ENCODE assay signal across 1 cellular context in genomic region chrX:40107291-40108083, GRCh38.
A peak's percentile ranks its signal among the peaks of the same experiment; 100 is the strongest.
TF ChIP-seq lines count a peak whose summit lies in the region.

No MANE protein-coding gene starts in this region.

TF ChIP-seq in K562, 482 proteins besides CTCF, POLR2A, EP300 and RAD21 (continued from another document and continues in another):
- TF ChIP-seq AFF4 (CRISPR knock-in tag; IDR thresholded peaks at IDR 0.05) (no peak; the same call in 1 of the 2 replicates), TBP (optimal IDR thresholded peaks at IDR 0.05; ENCODE audit: low read depth, low read length) (peak; percentile 27), ZMIZ1 (IDR thresholded peaks at IDR 0.05; ENCODE audit: low read depth in 2 of 2, low read length in 2 of 2) (no peak), ZEB2 (IDR thresholded peaks at IDR 0.05) (no peak), PTRF (tag; IDR thresholded peaks at IDR 0.05) (no peak), ZKSCAN3 (CRISPR knock-in tag; IDR thresholded peaks at IDR 0.05) (no peak), MEIS2 (IDR thresholded peaks at IDR 0.05; ENCODE audit: partially characterized antibody) (no peak), ESRRB (CRISPR knock-in tag; IDR thresholded peaks at IDR 0.05; ENCODE audit: borderline replicate concordance) (no peak), U2AF2 (optimal IDR thresholded peaks at IDR 0.05; ENCODE audit: low read depth, low read length) (no peak), CREB1 (IDR thresholded peaks at IDR 0.05) (no peak), CREB1 (CRISPR knock-in tag; IDR thresholded peaks at IDR 0.05) (no peak), AFF1 (IDR thresholded peaks at IDR 0.05; ENCODE audit: low read depth in 1 of 2, partially characterized antibody in 2 of 2) (no peak), ZNF668 (CRISPR knock-in tag; IDR thresholded peaks at IDR 0.05) (no peak), ZBTB26 (CRISPR knock-in tag; IDR thresholded peaks at IDR 0.05) (no peak), KDM2B (CRISPR knock-in tag; IDR thresholded peaks at IDR 0.05) (no peak), HNRNPUL1 (IDR thresholded peaks at IDR 0.05; ENCODE audit: low read length) (no peak), PCBP2 (IDR thresholded peaks at IDR 0.05; ENCODE audit: low read depth, low read length, poor library complexity, severe bottlenecking) (no peak), PKNOX1 (IDR thresholded peaks at IDR 0.05) (no peak), KDM1A (IDR thresholded peaks at IDR 0.05) (no peak), SIN3B (IDR thresholded peaks at IDR 0.05; ENCODE audit: low read depth) (no peak), SRSF3 (IDR thresholded peaks at IDR 0.05; ENCODE audit: insufficient read depth, low read length) (no peak), ZNF407 (IDR thresholded peaks at IDR 0.05; ENCODE audit: low read depth) (no peak), MAFK (IDR thresholded peaks at IDR 0.05; ENCODE audit: low read length) (no peak), ZNF436 (CRISPR knock-in tag; IDR thresholded peaks at IDR 0.05) (no peak), PHTF2 (CRISPR knock-in tag; IDR thresholded peaks at IDR 0.05) (no peak), RFX7 (CRISPR knock-in tag; IDR thresholded peaks at IDR 0.05) (no peak), POLR2G (IDR thresholded peaks at IDR 0.05; ENCODE audit: low read depth, low read length) (peak; percentile 76), NR2C1 (IDR thresholded peaks at IDR 0.05) (no peak), NR2C1 (tag; IDR thresholded peaks at IDR 0.05) (no peak), TSC22D4 (tag; IDR thresholded peaks at IDR 0.05) (no peak), L3MBTL2 (IDR thresholded peaks at IDR 0.05) (peak; percentile 99), TEAD2 (tag; IDR thresholded peaks at IDR 0.05) (no peak), HMBOX1 (IDR thresholded peaks at IDR 0.05) (no peak; the same call in 1 of the 2 replicates), FOXM1 (IDR thresholded peaks at IDR 0.05; ENCODE audit: low read depth) (no peak), FOXM1 (CRISPR knock-in tag; IDR thresholded peaks at IDR 0.05; ENCODE audit: low read depth) (peak; percentile 79), ZNF76 (CRISPR knock-in tag; IDR thresholded peaks at IDR 0.05; ENCODE audit: borderline replicate concordance) (0 out of 2 replicates have a peak, but pooled peaks have one; percentile 41)
